In the genomic region with DNA sequence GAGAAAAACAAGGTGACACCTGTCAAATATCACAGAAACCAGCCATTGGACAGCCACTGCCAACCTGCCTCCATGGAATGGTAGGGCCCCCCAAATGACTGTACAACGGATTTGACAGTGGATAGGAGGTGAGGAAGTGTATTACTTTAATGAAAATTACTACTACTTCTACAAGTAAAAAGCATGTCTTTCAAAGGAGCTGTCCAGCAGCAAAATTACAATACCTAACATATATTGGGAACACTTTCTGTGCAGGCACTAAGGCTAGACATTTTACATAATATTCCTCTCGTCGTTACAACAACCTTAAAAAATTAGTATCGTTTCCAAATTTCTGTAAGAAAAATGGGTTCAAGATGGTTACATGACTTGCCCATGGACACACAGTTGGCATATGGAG, we compare ENCODE assay signal across 25 cellular contexts.
"Had no signal": no experiment of that assay in that cellular context is flagged by ENCODE, and none has a peak within 500 bp of the region (broad histone marks: within the 10 kb centered on the region; RNA-seq: fewer than 3 reads in every experiment).

No MANE protein-coding gene starts in this region.

- DNase-seq: activated CD4-positive, alpha-beta T cell treated with anti-CD3 and anti-CD28 coated beads, Interleukin-2, amount 10 ng/mL, durations not matched to agents 7 days and 5 days; activated CD4-positive, CD25-positive, alpha-beta regulatory T cell treated with anti-CD3 and anti-CD28 coated beads, Interleukin-2, amount 50 U/mL, for 72 hours; activated CD8-positive, alpha-beta memory T cell treated with anti-CD3 and anti-CD28 coated beads, Interleukin-2, amount 10 ng/mL, durations not matched to agents 7 days and 5 days; activated CD8-positive, alpha-beta T cell treated with anti-CD3 and anti-CD28 coated beads for 36 hours; activated gamma-delta T cell; cerebellar nuclear complex; foreskin keratinocyte; immature natural killer cell; kidney glomerular epithelial cell; left ventricle myocardium inferior; mammary epithelial cell; natural killer cell; small intestine; stimulated activated CD4-positive, alpha-beta T cell treated with anti-CD3 and anti-CD28 coated beads, Interleukin-2, amount 100 ng/mL, for 24 hours; stomach; WERI-Rb-1 had no signal

- FAIRE-seq: bronchial epithelial cell, small intestine had no signal

- H3K9me3 Mint-ChIP-seq: activated CD4-positive, alpha-beta T cell treated with anti-CD3 and anti-CD28 coated beads, Interleukin-2, amount 10 ng/mL, durations not matched to agents 7 days and 5 days; activated CD8-positive, alpha-beta T cell treated with anti-CD3 and anti-CD28 coated beads for 36 hours; activated T-helper 1 cell treated with anti-CD3 and anti-CD28 coated beads, Interleukin-12 subunit alpha, Interleukin-12 subunit beta, Interleukin-2, Interleukin-4 antibody, amounts not matched to agents 30 ng/mL and 10 ng/mL and 1 ng/mL, durations not matched to agents 14 hours and 24 hours and 36 hours; immature natural killer cell; mesothelial cell of epicardium; natural killer cell; stimulated activated memory B cell treated with anti-CD40 and anti-IgM and Interleukin-4, amounts not matched to agents 10 μg/mL and 1 μg/mL and 100 μg/mL, for 72 hours had no signal

- H3K36me3 Mint-ChIP-seq: immature natural killer cell, mesothelial cell of epicardium, natural killer cell had no signal

- H3K36me3 ChIP-seq: left ventricle myocardium inferior, stomach, suprapubic skin, tibial nerve, WERI-Rb-1 had no signal

- H3K27ac Mint-ChIP-seq: activated CD4-positive, alpha-beta T cell treated with anti-CD3 and anti-CD28 coated beads, Interleukin-2, amount 10 ng/mL, durations not matched to agents 7 days and 5 days; activated CD8-positive, alpha-beta memory T cell treated with anti-CD3 and anti-CD28 coated beads, Interleukin-2, amount 10 ng/mL, durations not matched to agents 7 days and 5 days; activated CD8-positive, alpha-beta T cell treated with anti-CD3 and anti-CD28 coated beads for 36 hours; activated naive CD4-positive, alpha-beta T cell treated with anti-CD3 and anti-CD28 coated beads, Interleukin-2, amount 50 U/mL, for 72 hours; activated T-helper 1 cell treated with anti-CD3 and anti-CD28 coated beads, Interleukin-12 subunit alpha, Interleukin-12 subunit beta, Interleukin-2, Interleukin-4 antibody, amounts not matched to agents 30 ng/mL and 10 ng/mL and 1 ng/mL, durations not matched to agents 14 hours and 24 hours and 36 hours; mesothelial cell of epicardium; stimulated activated memory B cell treated with anti-CD40 and anti-IgM and Interleukin-4, amounts not matched to agents 10 μg/mL and 1 μg/mL and 100 μg/mL, for 72 hours had no signal

- H3K9me3 ChIP-seq: left ventricle myocardium inferior, stomach, suprapubic skin, tibial nerve had no signal

- H3K4me3 Mint-ChIP-seq: activated CD4-positive, alpha-beta T cell treated with anti-CD3 and anti-CD28 coated beads, Interleukin-2, amount 10 ng/mL, durations not matched to agents 7 days and 5 days; activated CD8-positive, alpha-beta memory T cell treated with anti-CD3 and anti-CD28 coated beads, Interleukin-2, amount 10 ng/mL, durations not matched to agents 7 days and 5 days; activated CD8-positive, alpha-beta T cell treated with anti-CD3 and anti-CD28 coated beads for 36 hours; activated T-helper 1 cell treated with anti-CD3 and anti-CD28 coated beads, Interleukin-12 subunit alpha, Interleukin-12 subunit beta, Interleukin-2, Interleukin-4 antibody, amounts not matched to agents 30 ng/mL and 10 ng/mL and 1 ng/mL, durations not matched to agents 14 hours and 24 hours and 36 hours; mesothelial cell of epicardium; natural killer cell; stimulated activated memory B cell treated with anti-CD40 and anti-IgM and Interleukin-4, amounts not matched to agents 10 μg/mL and 1 μg/mL and 100 μg/mL, for 72 hours had no signal

- H3K4me3 ChIP-seq: coronary artery, left ventricle myocardium inferior, stomach, suprapubic skin, tibial nerve had no signal

- ATAC-seq: activated CD8-positive, alpha-beta memory T cell treated with anti-CD3 and anti-CD28 coated beads, Interleukin-2, amount 10 ng/mL, durations not matched to agents 7 days and 5 days; activated CD8-positive, alpha-beta T cell treated with anti-CD3 and anti-CD28 coated beads for 36 hours; activated naive CD4-positive, alpha-beta T cell treated with anti-CD3 and anti-CD28 coated beads, Interleukin-2, amount 50 U/mL, for 72 hours; foreskin keratinocyte; natural killer cell; sciatic nerve; stimulated activated memory B cell treated with anti-CD40 and anti-IgM and Interleukin-4, amounts not matched to agents 10 μg/mL and 1 μg/mL and 100 μg/mL, for 72 hours had no signal

- H3K27me3 Mint-ChIP-seq: activated CD8-positive, alpha-beta memory T cell treated with anti-CD3 and anti-CD28 coated beads, Interleukin-2, amount 10 ng/mL, durations not matched to agents 7 days and 5 days; activated CD8-positive, alpha-beta T cell treated with anti-CD3 and anti-CD28 coated beads for 36 hours; stimulated activated memory B cell treated with anti-CD40 and anti-IgM and Interleukin-4, amounts not matched to agents 10 μg/mL and 1 μg/mL and 100 μg/mL, for 72 hours had no signal

- H3K27ac ChIP-seq: coronary artery, foreskin keratinocyte, left ventricle myocardium inferior, stomach, suprapubic skin, tibial nerve, WERI-Rb-1 had no signal

- H3K27me3 ChIP-seq: foreskin keratinocyte, stomach, suprapubic skin, tibial nerve had no signal
